Comparison of ENCODE assay signal across 1 cellular context in the genomic region with DNA sequence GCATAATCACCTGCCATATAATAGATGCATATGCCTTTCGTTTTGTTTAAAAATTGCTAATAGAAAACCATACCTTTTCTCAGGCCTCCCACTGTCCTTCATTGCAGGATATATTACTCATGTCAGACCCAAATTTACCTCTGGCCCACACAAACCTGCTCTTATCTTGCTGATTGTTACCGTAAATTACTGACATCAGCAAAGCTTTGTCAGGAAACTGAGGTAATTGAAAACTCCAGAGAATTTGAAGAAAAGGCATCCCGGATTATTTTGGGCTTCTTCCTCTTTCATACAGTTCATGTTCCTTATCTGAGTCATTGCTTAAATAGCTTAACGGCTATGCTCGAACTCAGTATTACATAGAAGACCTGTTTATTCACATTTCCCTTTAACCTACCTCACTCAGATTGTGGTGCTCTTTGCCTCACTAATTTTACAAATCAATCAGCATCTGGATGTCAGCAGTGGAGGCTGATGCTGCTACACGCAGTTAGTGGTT.
A peak's percentile ranks its signal among the peaks of the same experiment; 100 is the strongest.
TF ChIP-seq lines count a peak whose summit lies in the region.

No MANE protein-coding gene starts in this region.

TF ChIP-seq in K562, 482 proteins besides CTCF, POLR2A, EP300 and RAD21 (continued from another document):
- no peak for TF ChIP-seq THRAP3 (IDR thresholded peaks at IDR 0.05; ENCODE audit: borderline replicate concordance)
- TF ChIP-seq NFE2 (IDR thresholded peaks at IDR 0.05; ENCODE audit: low read depth), result peak; percentile 29
- no peak for TF ChIP-seq SMC3 (conservative IDR thresholded peaks at IDR 0.05; ENCODE audit: insufficient read depth, low read depth, low read length)
- TF ChIP-seq ZNF830 (CRISPR knock-in tag; IDR thresholded peaks at IDR 0.05), result no peak
- TF ChIP-seq SREBF1 (IDR thresholded peaks at IDR 0.05; ENCODE audit: borderline replicate concordance, low read depth, low read length), result no peak
- TF ChIP-seq ESRRA (IDR thresholded peaks at IDR 0.05; ENCODE audit: borderline replicate concordance, low read depth), result no peak
- no peak for TF ChIP-seq ZNF512 (tag; IDR thresholded peaks at IDR 0.05)
- no peak for TF ChIP-seq NR2C1 (IDR thresholded peaks at IDR 0.05)
- TF ChIP-seq NR2C1 (tag; IDR thresholded peaks at IDR 0.05), result no peak
